23 cellular contexts compared by ENCODE assay signal in genomic region chr9:130639119-130639485, GRCh38. TPM values are rescaled to one million over a fixed set of nuclear protein-coding genes. Genes with fewer than 3 reads are reported as not detected.
"Had no signal": no experiment of that assay in that cellular context is flagged by ENCODE, and none has a peak within 500 bp of the region (broad histone marks: within the 10 kb centered on the region; RNA-seq: fewer than 3 reads in every experiment).

No MANE protein-coding gene starts in this region.

- H3K27me3 ChIP-seq: neutrophil, tibial nerve, uterus had no signal

- DNase-seq: activated CD4-positive, alpha-beta T cell treated with anti-CD3 and anti-CD28 coated beads, Interleukin-2, amount 10 ng/mL, durations not matched to agents 7 days and 5 days; activated CD8-positive, alpha-beta T cell treated with anti-CD3 and anti-CD28 coated beads, Interleukin-2, amount 10 ng/mL, durations not matched to agents 7 days and 5 days; activated naive CD4-positive, alpha-beta T cell treated with anti-CD3 and anti-CD28 coated beads for 36 hours; activated naive CD8-positive, alpha-beta T cell treated with anti-CD3 and anti-CD28 coated beads, Interleukin-2, amount 50 U/mL, for 24 hours; activated T-cell treated with anti-CD3 and anti-CD28 coated beads, Interleukin-2, amount 50 U/mL, for 24 hours; erythroblast; head of caudate nucleus; immature natural killer cell; kidney glomerular epithelial cell; left ventricle myocardium superior; naive B cell; stimulated activated CD4-positive, alpha-beta T cell treated with anti-CD3 and anti-CD28 coated beads, Interleukin-2, amount 100 ng/mL, for 24 hours; stimulated activated naive CD8-positive, alpha-beta T cell treated with anti-CD3 and anti-CD28 coated beads, Interleukin-15, Interleukin-2, amounts not matched to agents 100 U/mL and 50 U/mL, for 24 hours; substantia nigra; T-helper 1 cell; T-helper 9 cell; uterus had no signal

- H3K4me3 ChIP-seq: coronary artery, mucosa of descending colon, tibial nerve, uterus had no signal

- ATAC-seq: activated CD8-positive, alpha-beta T cell treated with anti-CD3 and anti-CD28 coated beads, Interleukin-2, amount 10 ng/mL, durations not matched to agents 7 days and 5 days; activated naive CD8-positive, alpha-beta T cell treated with anti-CD3 and anti-CD28 coated beads, Interleukin-2, amount 50 U/mL, for 24 hours; left ventricle myocardium superior; mucosa of descending colon; stimulated activated naive CD8-positive, alpha-beta T cell treated with anti-CD3 and anti-CD28 coated beads, Interleukin-15, Interleukin-2, amounts not matched to agents 100 U/mL and 50 U/mL, for 24 hours had no signal

- H3K4me1 ChIP-seq: tibial nerve, uterus had no signal

- H3K36me3 ChIP-seq: uterus had no signal

- H3K9me3 ChIP-seq: mucosa of descending colon, neutrophil, tibial nerve, uterus had no signal

- H3K27ac ChIP-seq: coronary artery, neutrophil, tibial nerve, uterus had no signal

RNA-seq across cellular contexts. Expression of gene PRDM12, which starts 25.3 kb away (rescaled TPM):
- total RNA-seq: activated CD4-positive, alpha-beta T cell treated with anti-CD3 and anti-CD28 coated beads, Interleukin-2, amount 10 ng/mL, durations not matched to agents 7 days and 5 days; activated CD8-positive, alpha-beta T cell treated with anti-CD3 and anti-CD28 coated beads, Interleukin-2, amount 10 ng/mL, durations not matched to agents 7 days and 5 days; activated naive CD4-positive, alpha-beta T cell treated with anti-CD3 and anti-CD28 coated beads for 36 hours; aorta; left ventricle myocardium superior; renal cortical epithelial cell; tibial nerve; uterus had no signal
- polyA plus RNA-seq: aorta had no signal
